Comparison of ENCODE assay signal across 1 cellular context in the genomic region with DNA sequence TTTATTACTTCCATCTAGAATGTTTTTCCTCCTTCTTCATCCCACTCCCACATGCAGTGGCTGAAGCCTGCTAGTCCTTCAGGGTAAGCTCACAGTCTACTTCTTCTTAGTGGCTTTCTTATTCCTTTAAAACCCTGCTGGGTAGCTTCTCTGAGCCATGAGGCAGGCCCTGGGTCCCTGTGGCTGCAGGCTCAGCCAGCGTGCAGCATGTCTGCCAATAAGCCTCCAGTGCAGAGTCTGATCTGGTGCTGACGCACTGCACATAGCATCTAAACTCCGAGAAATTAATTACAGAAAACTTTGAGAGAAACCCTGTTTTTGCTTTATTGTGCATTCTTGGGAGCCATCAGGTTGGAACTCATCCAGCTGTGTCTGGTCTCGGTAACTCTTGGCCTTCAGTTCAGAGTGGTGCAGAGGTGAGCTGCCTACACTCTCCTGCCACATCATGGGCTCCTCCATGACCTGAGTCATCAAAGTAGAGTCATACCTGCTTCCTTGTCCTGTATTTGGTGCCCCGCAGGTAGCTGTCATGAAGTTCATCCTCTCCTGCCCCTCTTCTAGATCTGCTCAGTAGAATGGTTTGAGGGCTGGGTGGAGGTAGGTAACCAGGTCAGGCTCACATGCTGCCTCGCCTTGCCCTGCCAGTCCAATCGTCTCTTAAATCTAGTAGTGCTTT.
TF ChIP-seq lines count a peak whose summit lies in the region.

No MANE protein-coding gene starts in this region.

TF ChIP-seq in IMR-90, 13 proteins besides CTCF, POLR2A, EP300 and RAD21:
- TF ChIP-seq CHD1 (IDR thresholded peaks at IDR 0.05; ENCODE audit: low read depth, low read length), result no peak
- TF ChIP-seq BHLHE40 (IDR thresholded peaks at IDR 0.05; ENCODE audit: low read depth, low read length), result no peak
- TF ChIP-seq ELK1 (IDR thresholded peaks at IDR 0.05; ENCODE audit: borderline replicate concordance, low read depth, low read length), result no peak
- TF ChIP-seq MAZ (IDR thresholded peaks at IDR 0.05; ENCODE audit: borderline replicate concordance, low read depth, low read length), result no peak
- no peak for TF ChIP-seq RFX5 (IDR thresholded peaks at IDR 0.05; ENCODE audit: low read depth, low read length)
- TF ChIP-seq CEBPB (IDR thresholded peaks at IDR 0.05; ENCODE audit: low read depth, low read length), result no peak
- no peak for TF ChIP-seq MXI1 (IDR thresholded peaks at IDR 0.05; ENCODE audit: borderline replicate concordance, low read depth, low read length)
- no peak for TF ChIP-seq MAFK (IDR thresholded peaks at IDR 0.05; ENCODE audit: low read depth, low read length)
- TF ChIP-seq USF2 (IDR thresholded peaks at IDR 0.05; ENCODE audit: low read depth, low read length), result no peak
- TF ChIP-seq RCOR1 (IDR thresholded peaks at IDR 0.05; ENCODE audit: insufficient replicate concordance, low read length), result no peak
- TF ChIP-seq FOS (IDR thresholded peaks at IDR 0.05; ENCODE audit: low read depth, low read length), result no peak
